Comparison of ENCODE assay signal across 9 cellular contexts in genomic region chr1:214187152-214187900, GRCh38.
DNase-seq lines count a peak whose midpoint lies in the region; ATAC-seq, FAIRE-seq and TF ChIP-seq lines count a peak whose summit lies in the region.
"Had no signal": no experiment of that assay in that cellular context is flagged by ENCODE, and none has a peak within 500 bp of the region (broad histone marks: within the 10 kb centered on the region; RNA-seq: fewer than 3 reads in every experiment).

No MANE protein-coding gene starts in this region.

- H3K4me3 Mint-ChIP-seq in osteocyte (ENCODE audit: unreplicated experiment) = peak overlapping the region; percentile 60
- H3K4me3 Mint-ChIP-seq in activated naive CD4-positive, alpha-beta T cell treated with anti-CD3 and anti-CD28 coated beads, Interleukin-2, amount 10 ng/mL, durations not matched to agents 7 days and 5 days = no peak overlapping the region

- peaks cover 8% of the 10 kb centered on the region for H3K9me3 Mint-ChIP-seq in osteocyte (ENCODE audit: unreplicated experiment)
- H3K9me3 Mint-ChIP-seq in activated naive CD4-positive, alpha-beta T cell treated with anti-CD3 and anti-CD28 coated beads, Interleukin-2, amount 10 ng/mL, durations not matched to agents 7 days and 5 days = no peaks in the 10 kb centered on the region

- peaks cover 8% of the 10 kb centered on the region for H3K4me1 Mint-ChIP-seq in osteocyte (ENCODE audit: unreplicated experiment)
- H3K4me1 Mint-ChIP-seq in activated naive CD4-positive, alpha-beta T cell treated with anti-CD3 and anti-CD28 coated beads, Interleukin-2, amount 10 ng/mL, durations not matched to agents 7 days and 5 days = no peaks in the 10 kb centered on the region

- H3K4me3 ChIP-seq in fibroblast of villous mesenchyme (ENCODE audit: low read depth, low read length) = peak overlapping the region; percentile 5

- no peak for ATAC-seq in HG03342 (IDR thresholded peaks at IDR 0.05; ENCODE audit: unreplicated experiment)
- ATAC-seq in GM18520 (IDR thresholded peaks at IDR 0.05; ENCODE audit: unreplicated experiment) = no peak
- ATAC-seq: HCT116 had no signal

- H3K27me3 Mint-ChIP-seq in osteocyte (ENCODE audit: unreplicated experiment) = peaks cover 80% of the 10 kb centered on the region
- H3K27me3 Mint-ChIP-seq in activated naive CD4-positive, alpha-beta T cell treated with anti-CD3 and anti-CD28 coated beads, Interleukin-2, amount 10 ng/mL, durations not matched to agents 7 days and 5 days = peaks cover 50% of the 10 kb centered on the region

- DNase-seq in D721Med (ENCODE audit: insufficient read length, low spot score) = peak; percentile 53
- DNase-seq in NCI-H82 (lab: John Stamatoyannopoulos, UW) = peak; percentile 79
- no peak for DNase-seq in fibroblast of villous mesenchyme (ENCODE audit: low read depth)
- no peak for DNase-seq in osteocyte (ENCODE audit: extremely low spot score, unreplicated experiment)
- no peak for DNase-seq in NCI-H1436 (lab: John Stamatoyannopoulos, UW)
- no peak for DNase-seq in activated naive CD4-positive, alpha-beta T cell treated with anti-CD3 and anti-CD28 coated beads, Interleukin-2, amount 10 ng/mL, durations not matched to agents 7 days and 5 days

- CTCF ChIA-PET in activated naive CD4-positive, alpha-beta T cell treated with anti-CD3 and anti-CD28 coated beads, Interleukin-2, amount 10 ng/mL, durations not matched to agents 7 days and 5 days (lab: Charles Lee) = no interaction called here

- H3K27ac Mint-ChIP-seq in osteocyte (ENCODE audit: unreplicated experiment) = no peak overlapping the region
- H3K27ac Mint-ChIP-seq in activated naive CD4-positive, alpha-beta T cell treated with anti-CD3 and anti-CD28 coated beads, Interleukin-2, amount 10 ng/mL, durations not matched to agents 7 days and 5 days = no peak overlapping the region

- no peaks in the 10 kb centered on the region for H3K36me3 Mint-ChIP-seq in osteocyte (ENCODE audit: unreplicated experiment)
- H3K36me3 Mint-ChIP-seq in activated naive CD4-positive, alpha-beta T cell treated with anti-CD3 and anti-CD28 coated beads, Interleukin-2, amount 10 ng/mL, durations not matched to agents 7 days and 5 days = no peaks in the 10 kb centered on the region

- FAIRE-seq in D721Med (lab: Jason Lieb, UNC) = peak; percentile 84

- TF ChIP-seq CTCF in D721Med (IDR thresholded peaks at IDR 0.05; ENCODE audit: insufficient read depth, missing control alignments) (no peak), fibroblast of villous mesenchyme (IDR thresholded peaks at IDR 0.05; ENCODE audit: insufficient read depth, low read depth, low read length) (no peak), osteocyte (IDR thresholded peaks at IDR 0.05) (no peak)

Comparison
In these comparisons a context has a peak if more than half of its experiments do, and no peak if none do; other contexts are left out.
1. DNase-seq: peak in D721Med (single experiment) and NCI-H82 (single experiment); none in fibroblast of villous mesenchyme (single experiment), osteocyte (single experiment), NCI-H1436 (single experiment) and activated naive CD4-positive, alpha-beta T cell treated with anti-CD3 and anti-CD28 coated beads, Interleukin-2, amount 10 ng/mL, durations not matched to agents 7 days and 5 days (single experiment).